20 cellular contexts compared by ENCODE assay signal in the genomic region with DNA sequence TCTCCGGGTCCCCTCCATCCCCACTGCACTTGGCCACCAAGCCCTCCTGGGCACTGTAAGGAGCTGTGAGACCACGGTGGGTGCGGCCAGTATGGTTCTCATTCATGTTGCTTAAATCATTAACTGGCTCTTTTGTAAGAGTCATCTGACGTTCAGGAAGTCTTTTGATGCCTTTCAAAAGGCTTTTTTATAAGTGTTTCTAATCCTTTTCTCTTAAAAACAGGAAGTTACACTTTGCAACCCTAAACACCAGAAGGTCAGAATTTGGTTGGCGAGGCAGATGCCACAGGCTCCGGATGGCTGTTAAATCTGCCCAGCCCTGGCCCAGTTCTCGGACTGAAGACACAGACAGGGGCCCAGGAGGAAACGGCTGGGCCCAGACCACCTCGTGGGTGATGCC. TPM values are rescaled to one million over a fixed set of nuclear protein-coding genes. Genes with fewer than 3 reads are reported as not detected.
DNase-seq lines count a peak whose midpoint lies in the region; ATAC-seq, FAIRE-seq and TF ChIP-seq lines count a peak whose summit lies in the region.
"Had no signal": no experiment of that assay in that cellular context is flagged by ENCODE, and none has a peak within 500 bp of the region (broad histone marks: within the 10 kb centered on the region; RNA-seq: fewer than 3 reads in every experiment).

No MANE protein-coding gene starts in this region.

- no peak for TF ChIP-seq CTCF in A549 (IDR thresholded peaks at IDR 0.05)
- TF ChIP-seq CTCF in fibroblast of villous mesenchyme (IDR thresholded peaks at IDR 0.05; ENCODE audit: insufficient read depth, low read depth, low read length), result no peak
- TF ChIP-seq CTCF in glutamatergic neuron (IDR thresholded peaks at IDR 0.05; ENCODE audit: partially characterized antibody, unreplicated experiment), result no peak
- no peak for TF ChIP-seq CTCF in BE2C (IDR thresholded peaks at IDR 0.05; ENCODE audit: low read depth, low read length)

- CTCF ChIA-PET in A549 (lab: Yijun Ruan, JAX) (no interaction called here), HEK293T (lab: Yijun Ruan, JAX) (no interaction called here)

- H3K4me1 Mint-ChIP-seq in glutamatergic neuron (ENCODE audit: low read depth, unreplicated experiment), result no peaks in the 10 kb centered on the region

- no peaks in the 10 kb centered on the region for H3K9me3 ChIP-seq in A549
- H3K9me3 ChIP-seq in BE2C, result no peaks in the 10 kb centered on the region
- H3K9me3 ChIP-seq: esophagus squamous epithelium, upper lobe of left lung had no signal

- no peak overlapping the region for H3K27ac Mint-ChIP-seq in glutamatergic neuron (ENCODE audit: unreplicated experiment)

- H3K4me3 ChIP-seq in A549, result no peak overlapping the region
- no peak overlapping the region for H3K4me3 ChIP-seq in fibroblast of villous mesenchyme (ENCODE audit: low read depth, low read length)
- H3K4me3 ChIP-seq in BE2C (ENCODE audit: low read depth, low read length), result no peak overlapping the region
- H3K4me3 ChIP-seq: coronary artery, esophagus squamous epithelium, upper lobe of left lung had no signal

- no peaks in the 10 kb centered on the region for H3K36me3 ChIP-seq in BE2C
- H3K36me3 ChIP-seq: esophagus squamous epithelium, upper lobe of left lung, WERI-Rb-1 had no signal

- peaks cover 14% of the 10 kb centered on the region for H3K27me3 Mint-ChIP-seq in glutamatergic neuron (ENCODE audit: unreplicated experiment)

- ATAC-seq in A549 (peak in 1 of 2 experiments; percentile 48; a peak in 3 of 6 replicates), GM18907 (IDR thresholded peaks at IDR 0.05; ENCODE audit: unreplicated experiment) (peak; percentile 50), GM18868 (IDR thresholded peaks at IDR 0.05; ENCODE audit: unreplicated experiment) (no peak)

- DNase-seq in A549 (ENCODE audit: low read depth in 1 of 2, low spot score in 1 of 2) (peak; percentile 51 to 56), NOMO-1 (lab: John Stamatoyannopoulos, UW; ENCODE audit: unreplicated experiment in 2 of 2) (peak; percentile 84 to 96), fibroblast of villous mesenchyme (ENCODE audit: low read depth) (peak; percentile 4), glutamatergic neuron (no peak), BE2C (no peak), HEK293T (ENCODE audit: extremely low spot score) (no peak)
- DNase-seq: activated T-cell treated with anti-CD3 and anti-CD28 coated beads, Interleukin-2, amount 50 U/mL, for 1 hour; DMS79; esophagus squamous epithelium; mesendoderm; NCI-H524; stimulated activated CD4-positive, alpha-beta T cell treated with anti-CD3 and anti-CD28 coated beads, Interleukin-15, amount 100 ng/mL, for 24 hours; upper lobe of left lung; WERI-Rb-1 had no signal

- peaks cover 4% of the 10 kb centered on the region for H3K9me3 Mint-ChIP-seq in glutamatergic neuron (ENCODE audit: unreplicated experiment)

- peaks cover 10% of the 10 kb centered on the region for H3K36me3 Mint-ChIP-seq in glutamatergic neuron (ENCODE audit: unreplicated experiment)

- H3K27ac ChIP-seq in A549, result peak overlapping the region; percentile 45 to 77; a peak in 5 of 6 replicates
- H3K27ac ChIP-seq: coronary artery, esophagus squamous epithelium, parathyroid adenoma, upper lobe of left lung, WERI-Rb-1 had no signal

- H3K4me2 ChIP-seq in A549, result peak overlapping the region; percentile 27

- no peak for TF ChIP-seq POLR2A in A549 (IDR thresholded peaks at IDR 0.05; ENCODE audit: low read length)

- no peak for TF ChIP-seq EP300 in A549 (IDR thresholded peaks at IDR 0.05)

- no peak overlapping the region for H3K4me3 Mint-ChIP-seq in glutamatergic neuron (ENCODE audit: unreplicated experiment)

- POLR2A ChIA-PET in A549 (lab: Yijun Ruan, JAX) (no interaction called here), HEK293T (lab: Yijun Ruan, JAX) (no interaction called here)

- no peak for TF ChIP-seq RAD21 in A549 (conservative IDR thresholded peaks at IDR 0.05 in 1 of 2, IDR thresholded peaks at IDR 0.05 in 1 of 2)

- FAIRE-seq in A549 (lab: Jason Lieb, UNC), result no peak
- FAIRE-seq: GM12891, H1 had no signal

- no peaks in the 10 kb centered on the region for H3K27me3 ChIP-seq in BE2C
- H3K27me3 ChIP-seq: upper lobe of left lung had no signal

- peaks cover 12% of the 10 kb centered on the region for H3K4me1 ChIP-seq in A549
- H3K4me1 ChIP-seq in BE2C, result no peaks in the 10 kb centered on the region
- H3K4me1 ChIP-seq: esophagus squamous epithelium, parathyroid adenoma had no signal

- 60% methylated on average over 9 of the region's 9 CpGs for WGBS in A549 (ENCODE audit: missing lambda C conversion rate)

TF ChIP-seq in A549, 52 proteins besides CTCF, POLR2A, EP300 and RAD21:
- no peak for TF ChIP-seq GATA3 (IDR thresholded peaks at IDR 0.05; ENCODE audit: borderline replicate concordance)

TF ChIP-seq in HEK293T, 16 proteins besides CTCF, POLR2A, EP300 and RAD21:
- no peak for TF ChIP-seq SUZ12 (IDR thresholded peaks at IDR 0.05)
- TF ChIP-seq ARNT (IDR thresholded peaks at IDR 0.05), result no peak

RNA-seq across cellular contexts. Expression of a gene that starts 26.1 kb away (rescaled TPM):
- 0.04 TPM in 1 of 2 replicates, not detected in the other for polyA plus RNA-seq in A549 (2011; rRNA removed)
- polyA plus RNA-seq in A549 (2012; cell fraction: cytosol; rRNA removed), result 0.09 and 0.14 TPM in 2 replicates
- polyA plus RNA-seq in A549 (2012; cell fraction: nucleus; rRNA removed), result 0.12 and 0.23 TPM in 2 replicates
- polyA plus RNA-seq in A549 (2017; fragmentation: RNase III; extraction: RNeasy Plus Mini Kit Qiagen cat#74134 plus additional on column Dnase treatment), result 0.08 to 0.09 TPM in 2 of 3 replicates, not detected in the other
- not detected in 2 replicates for polyA minus RNA-seq in A549 (2011; rRNA and poly(A)+ RNA removed)
- not detected in 2 replicates for total RNA-seq in fibroblast of villous mesenchyme
- not detected for total RNA-seq in glutamatergic neuron (ENCODE audit: unreplicated experiment)
- polyA plus RNA-seq in BE2C (2012; ENCODE audit: insufficient read depth, insufficient read length, low read depth), result not detected

Comparison
In these comparisons a context has a peak if more than half of its experiments do, and no peak if none do; other contexts are left out.
1. DNase-seq: peak in A549 (2 of 2), NOMO-1 (2 of 2) and fibroblast of villous mesenchyme (single experiment); none in glutamatergic neuron (single experiment), BE2C (single experiment) and HEK293T (single experiment).